ENCODE assay signal across 8 cellular contexts in the genomic region with DNA sequence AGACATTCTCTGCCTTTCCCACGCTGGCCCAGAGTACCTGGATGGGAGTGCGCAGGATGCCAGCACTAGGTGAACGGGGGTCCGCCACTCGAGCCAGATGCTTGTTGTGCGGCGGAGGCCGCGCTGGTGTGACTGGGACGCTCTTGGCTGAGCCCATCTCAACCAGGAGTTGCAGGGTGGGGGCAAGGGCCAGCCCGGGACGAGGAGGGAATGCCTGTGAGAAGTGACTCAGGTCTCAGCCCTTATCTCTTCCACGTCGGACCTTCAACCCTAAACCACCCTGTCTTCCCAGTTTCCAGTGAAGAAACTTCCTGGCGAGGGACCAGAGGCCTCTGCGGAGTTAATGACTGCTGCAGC. TPM values are rescaled to one million over a fixed set of nuclear protein-coding genes. Genes with fewer than 3 reads are reported as not detected.
DNase-seq lines count a peak whose midpoint lies in the region; ATAC-seq and TF ChIP-seq lines count a peak whose summit lies in the region.

No MANE protein-coding gene starts in this region.

- H3K4me3 ChIP-seq in GM12875 (ENCODE audit: low read depth, low read length) (peak overlapping the region; percentile 86), SK-N-MC (peak overlapping the region; percentile 82), fibroblast of pulmonary artery (replicated peaks; ENCODE audit: low read depth, low read length) (peak overlapping the region; percentile 68), sigmoid colon (peak overlapping the region in 3 of 4 donors; percentile 59 to 74 (median 70))

- TF ChIP-seq CTCF in GM12875 (IDR thresholded peaks at IDR 0.05; ENCODE audit: borderline replicate concordance, insufficient read depth, low read depth, low read length) (no peak), fibroblast of pulmonary artery (IDR thresholded peaks at IDR 0.05; ENCODE audit: low read length, missing control alignments) (no peak), sigmoid colon (IDR thresholded peaks at IDR 0.05) (no peak), GM10266 (IDR thresholded peaks at IDR 0.05; ENCODE audit: control insufficient read depth, insufficient read depth, low read depth, missing control alignments) (no peak)

- DNase-seq in SK-N-MC (ENCODE audit: low read depth, low spot score) = no peak
- DNase-seq in fibroblast of pulmonary artery (ENCODE audit: low read depth) = no peak
- no peak for DNase-seq in sigmoid colon
- DNase-seq in NCI-H2227 (lab: John Stamatoyannopoulos, UW; ENCODE audit: unreplicated experiment) = no peak
- DNase-seq in GM10266 (ENCODE audit: extremely low spot score) = no peak
- no peak for DNase-seq in LoVo (ENCODE audit: low spot score)

- no peak for TF ChIP-seq POLR2A in sigmoid colon (IDR thresholded peaks at IDR 0.05)

- peak overlapping the region; percentile 77 for H3K9ac ChIP-seq in SK-N-MC (ENCODE audit: insufficient read length)

- WGBS in sigmoid colon, 2 donors = 15 to 36% methylated on average over 16 of the region's 16 CpGs

- no peak for ATAC-seq in HG02623 (IDR thresholded peaks at IDR 0.05; ENCODE audit: unreplicated experiment)

- H3K36me3 ChIP-seq in SK-N-MC (ENCODE audit: insufficient read depth, low read length) (peaks cover 44% of the 10 kb centered on the region), sigmoid colon (peaks cover 2 to 37% (median 5%) of the 10 kb centered on the region in 4 donors)

- H3K4me1 ChIP-seq in sigmoid colon = peaks cover 0 to 22% (median 15%) of the 10 kb centered on the region in 4 donors

- intact Hi-C loops in sigmoid colon (cut with DNase I) = no loop called here

- H3K9me3 ChIP-seq in SK-N-MC (ENCODE audit: low read depth, low read length) = no peaks in the 10 kb centered on the region
- no peaks in the 10 kb centered on the region for H3K9me3 ChIP-seq in sigmoid colon

- no peak overlapping the region for H3K27ac ChIP-seq in SK-N-MC
- peak overlapping the region; percentile 91 to 99 (median 96) for H3K27ac ChIP-seq in sigmoid colon

- no peaks in the 10 kb centered on the region for H3K27me3 ChIP-seq in sigmoid colon

- TF ChIP-seq EP300 in sigmoid colon (IDR thresholded peaks at IDR 0.05) = no peak

RNA-seq across cellular contexts. Expression of gene CDCA3, which starts 0.3 kb away (rescaled TPM):
- total RNA-seq in sigmoid colon = 1 to 10 TPM in 1 of 4 donors, under 1 TPM in 3; 0.33 to 2.8 (median 0.45) TPM
- polyA plus RNA-seq in sigmoid colon = 10 to 100 TPM in 1 of 3 donors, 1 to 10 TPM in 2; 4.8 to 31.2 (median 8.6) TPM

RNA-seq across cellular contexts. Expression of gene USP5, which starts 1.2 kb away (rescaled TPM):
- total RNA-seq in sigmoid colon = 10 to 100 TPM; 37.1 to 44.7 (median 41.5) TPM
- polyA plus RNA-seq in sigmoid colon = 10 to 100 TPM; 25.4 to 51.5 (median 26.4) TPM

RNA-seq across cellular contexts. Expression of gene GNB3, which starts 10.0 kb away (rescaled TPM):
- 1 to 10 TPM in 3 of 4 donors, under 1 TPM in 1; 0.36 to 8.9 (median 2.2) TPM for total RNA-seq in sigmoid colon
- 1 to 10 TPM in 2 of 3 donors, under 1 TPM in 1; 0.46 to 1.2 (median 1.1) TPM for polyA plus RNA-seq in sigmoid colon

RNA-seq across cellular contexts. Expression of gene TPI1, which starts 16.6 kb away (rescaled TPM):
- 100 to 1,000 TPM; 194 to 345 (median 299) TPM for total RNA-seq in sigmoid colon
- polyA plus RNA-seq in sigmoid colon = 100 to 1,000 TPM; 808 to 994 (median 968) TPM

RNA-seq across cellular contexts. Expression of gene SPSB2, which starts 22.3 kb away (rescaled TPM):
- total RNA-seq in sigmoid colon = 10 to 100 TPM in 1 of 4 donors, 1 to 10 TPM in 3; 4.6 to 10.5 (median 8.2) TPM
- polyA plus RNA-seq in sigmoid colon = 10 to 100 TPM; 13.4 to 17.4 (median 13.5) TPM
